ENCODE assay signal across 16 cellular contexts in the genomic region with DNA sequence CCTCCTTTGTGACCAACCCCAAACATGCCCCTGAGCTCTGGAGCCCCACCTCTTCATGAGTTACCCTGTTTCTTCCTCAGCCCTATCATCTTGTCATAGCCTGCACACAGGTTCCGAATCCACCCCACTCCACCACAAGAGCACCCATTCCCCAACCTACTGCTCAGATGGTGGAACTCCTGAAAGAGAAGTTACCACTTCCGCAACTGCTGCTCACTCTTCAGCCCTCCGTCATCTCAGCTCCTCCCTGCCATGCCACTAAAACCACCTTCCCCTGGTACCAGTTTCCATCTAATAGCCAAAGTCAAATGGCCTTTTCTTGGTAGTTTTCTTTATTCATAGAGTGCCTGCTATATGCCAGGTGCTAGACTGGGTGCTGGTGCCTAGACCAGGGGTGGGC. TPM values are rescaled to one million over a fixed set of nuclear protein-coding genes. Genes with fewer than 3 reads are reported as not detected.
DNase-seq lines count a peak whose midpoint lies in the region; ATAC-seq and TF ChIP-seq lines count a peak whose summit lies in the region.
"Had no signal": no experiment of that assay in that cellular context is flagged by ENCODE, and none has a peak within 500 bp of the region (broad histone marks: within the 10 kb centered on the region; RNA-seq: fewer than 3 reads in every experiment).

No MANE protein-coding gene starts in this region.

- H3K4me3 Mint-ChIP-seq in activated naive CD8-positive, alpha-beta T cell = peak overlapping the region; percentile 55
- no peak overlapping the region for H3K4me3 Mint-ChIP-seq in activated naive CD8-positive, alpha-beta T cell treated with anti-CD3 and anti-CD28 coated beads for 36 hours
- H3K4me3 Mint-ChIP-seq in T-helper 1 cell treated with Interleukin-12 subunit alpha and Interleukin-12 subunit beta and Interleukin-4 antibody, amounts not matched to agents 30 μg/mL and 1 μg/mL, for 36 hours = peak overlapping the region; percentile 47
- H3K4me3 Mint-ChIP-seq in stimulated activated effector memory CD8-positive, alpha-beta T cell treated with anti-CD3 and anti-CD28 coated beads, Interleukin-12 subunit alpha, Interleukin-12 subunit beta, amount 100 ng/mL, for 72 hours = peak overlapping the region; percentile 37
- H3K4me3 Mint-ChIP-seq in HFFc6 = no peak overlapping the region

- no peak for TF ChIP-seq CTCF in HFFc6 (IDR thresholded peaks at IDR 0.05)

- peak overlapping the region; percentile 52 for H3K27ac Mint-ChIP-seq in activated naive CD8-positive, alpha-beta T cell
- H3K27ac Mint-ChIP-seq in activated naive CD8-positive, alpha-beta T cell treated with anti-CD3 and anti-CD28 coated beads for 36 hours = no peak overlapping the region
- peak overlapping the region; percentile 80 for H3K27ac Mint-ChIP-seq in T-helper 1 cell treated with Interleukin-12 subunit alpha and Interleukin-12 subunit beta and Interleukin-4 antibody, amounts not matched to agents 30 μg/mL and 1 μg/mL, for 36 hours
- H3K27ac Mint-ChIP-seq in stimulated activated effector memory CD8-positive, alpha-beta T cell treated with anti-CD3 and anti-CD28 coated beads, Interleukin-12 subunit alpha, Interleukin-12 subunit beta, amount 100 ng/mL, for 72 hours = peak overlapping the region; percentile 84
- H3K27ac Mint-ChIP-seq in HFFc6 = no peak overlapping the region

- H3K4me1 Mint-ChIP-seq in activated naive CD8-positive, alpha-beta T cell (ENCODE audit: low read depth) = peaks cover 61% of the 10 kb centered on the region
- H3K4me1 Mint-ChIP-seq in activated naive CD8-positive, alpha-beta T cell treated with anti-CD3 and anti-CD28 coated beads for 36 hours = peaks cover 37% of the 10 kb centered on the region
- peaks cover 41% of the 10 kb centered on the region for H3K4me1 Mint-ChIP-seq in T-helper 1 cell treated with Interleukin-12 subunit alpha and Interleukin-12 subunit beta and Interleukin-4 antibody, amounts not matched to agents 30 μg/mL and 1 μg/mL, for 36 hours (ENCODE audit: low read depth)
- peaks cover 56% of the 10 kb centered on the region for H3K4me1 Mint-ChIP-seq in stimulated activated effector memory CD8-positive, alpha-beta T cell treated with anti-CD3 and anti-CD28 coated beads, Interleukin-12 subunit alpha, Interleukin-12 subunit beta, amount 100 ng/mL, for 72 hours
- peaks cover 22% of the 10 kb centered on the region for H3K4me1 Mint-ChIP-seq in HFFc6 (ENCODE audit: low read depth)

- no peaks in the 10 kb centered on the region for H3K9me3 Mint-ChIP-seq in activated naive CD8-positive, alpha-beta T cell (ENCODE audit: low read depth)
- no peaks in the 10 kb centered on the region for H3K9me3 Mint-ChIP-seq in activated naive CD8-positive, alpha-beta T cell treated with anti-CD3 and anti-CD28 coated beads for 36 hours
- H3K9me3 Mint-ChIP-seq in T-helper 1 cell treated with Interleukin-12 subunit alpha and Interleukin-12 subunit beta and Interleukin-4 antibody, amounts not matched to agents 30 μg/mL and 1 μg/mL, for 36 hours = no peaks in the 10 kb centered on the region
- no peaks in the 10 kb centered on the region for H3K9me3 Mint-ChIP-seq in stimulated activated effector memory CD8-positive, alpha-beta T cell treated with anti-CD3 and anti-CD28 coated beads, Interleukin-12 subunit alpha, Interleukin-12 subunit beta, amount 100 ng/mL, for 72 hours
- H3K9me3 Mint-ChIP-seq in HFFc6 = no peaks in the 10 kb centered on the region

- H3K36me3 Mint-ChIP-seq in activated naive CD8-positive, alpha-beta T cell = peaks cover 16% of the 10 kb centered on the region
- peaks cover 26% of the 10 kb centered on the region for H3K36me3 Mint-ChIP-seq in activated naive CD8-positive, alpha-beta T cell treated with anti-CD3 and anti-CD28 coated beads for 36 hours
- peaks cover 41% of the 10 kb centered on the region for H3K36me3 Mint-ChIP-seq in T-helper 1 cell treated with Interleukin-12 subunit alpha and Interleukin-12 subunit beta and Interleukin-4 antibody, amounts not matched to agents 30 μg/mL and 1 μg/mL, for 36 hours (ENCODE audit: low read depth)
- peaks cover 77% of the 10 kb centered on the region for H3K36me3 Mint-ChIP-seq in stimulated activated effector memory CD8-positive, alpha-beta T cell treated with anti-CD3 and anti-CD28 coated beads, Interleukin-12 subunit alpha, Interleukin-12 subunit beta, amount 100 ng/mL, for 72 hours
- H3K36me3 Mint-ChIP-seq in HFFc6 (ENCODE audit: low read depth) = peaks cover 50% of the 10 kb centered on the region

- no peak for DNase-seq in activated naive CD8-positive, alpha-beta T cell treated with anti-CD3 and anti-CD28 coated beads for 36 hours
- DNase-seq in central memory CD4-positive, alpha-beta T cell = peak; percentile 14
- peak in 1 of 2 donors; percentile 64 for DNase-seq in stimulated activated effector memory CD8-positive, alpha-beta T cell treated with anti-CD3 and anti-CD28 coated beads, Interleukin-12 subunit alpha, Interleukin-12 subunit beta, amount 100 ng/mL, for 72 hours (ENCODE audit: low spot score in 2 of 2)
- DNase-seq in HFFc6 (no peak), ACHN (no peak), putamen (ENCODE audit: low spot score) (no peak)
- DNase-seq: activated CD4-positive, CD25-positive, alpha-beta regulatory T cell; activated effector memory CD4-positive, alpha-beta T cell treated with Interleukin-2 at 50 U/mL for 16 hours; DMS53; mesendoderm; NCI-H187 treated with DMSO at 0.1 percent for 48 hours; NCI-H510A treated with DMSO at 0.1 percent for 48 hours; Peyer's patch; stimulated activated CD4-positive, alpha-beta T cell treated with anti-CD3 and anti-CD28 coated beads, Interleukin-12 subunit alpha, Interleukin-12 subunit beta, amount 100 ng/mL, for 4 hours had no signal

- peak; percentile 55 for ATAC-seq in stimulated activated effector memory CD8-positive, alpha-beta T cell treated with anti-CD3 and anti-CD28 coated beads, Interleukin-12 subunit alpha, Interleukin-12 subunit beta, amount 100 ng/mL, for 72 hours

- no peaks in the 10 kb centered on the region for H3K27me3 Mint-ChIP-seq in activated naive CD8-positive, alpha-beta T cell
- H3K27me3 Mint-ChIP-seq in activated naive CD8-positive, alpha-beta T cell treated with anti-CD3 and anti-CD28 coated beads for 36 hours = no peaks in the 10 kb centered on the region
- no peaks in the 10 kb centered on the region for H3K27me3 Mint-ChIP-seq in T-helper 1 cell treated with Interleukin-12 subunit alpha and Interleukin-12 subunit beta and Interleukin-4 antibody, amounts not matched to agents 30 μg/mL and 1 μg/mL, for 36 hours (ENCODE audit: low read depth)
- H3K27me3 Mint-ChIP-seq in HFFc6 (ENCODE audit: insufficient read depth) = no peaks in the 10 kb centered on the region; the same call in 1 of the 2 replicates

- in situ Hi-C loops in ACHN (cut with HindIII; ENCODE audit: low pct_ligation_motif_present, low pct_unique_long_range_greater_than_20kb, low sequenced_read_pairs) = no loop called here

RNA-seq across cellular contexts. Expression of a gene that starts 3.9 kb away (rescaled TPM):
- total RNA-seq in activated naive CD8-positive, alpha-beta T cell treated with anti-CD3 and anti-CD28 coated beads for 36 hours = 10 to 100 TPM; 12.8 to 13.9 TPM
- 10 to 100 TPM; 20.4 to 26.0 (median 22.7) TPM for total RNA-seq in HFFc6 (2021; fragmentation: NEBNext Ultra II Directional; extraction: Animal tissue kit (Norgen Biotek cat#: 25700))

Comparison
In these comparisons a context has a peak if more than half of its experiments do, and no peak if none do; other contexts are left out.
1. H3K27ac Mint-ChIP-seq: peak in activated naive CD8-positive, alpha-beta T cell (single experiment), T-helper 1 cell treated with Interleukin-12 subunit alpha and Interleukin-12 subunit beta and Interleukin-4 antibody, amounts not matched to agents 30 μg/mL and 1 μg/mL, for 36 hours (single experiment) and stimulated activated effector memory CD8-positive, alpha-beta T cell treated with anti-CD3 and anti-CD28 coated beads, Interleukin-12 subunit alpha, Interleukin-12 subunit beta, amount 100 ng/mL, for 72 hours (single experiment); none in activated naive CD8-positive, alpha-beta T cell treated with anti-CD3 and anti-CD28 coated beads for 36 hours (single experiment) and HFFc6 (single experiment).
2. H3K4me3 Mint-ChIP-seq: peak in activated naive CD8-positive, alpha-beta T cell (single experiment), T-helper 1 cell treated with Interleukin-12 subunit alpha and Interleukin-12 subunit beta and Interleukin-4 antibody, amounts not matched to agents 30 μg/mL and 1 μg/mL, for 36 hours (single experiment) and stimulated activated effector memory CD8-positive, alpha-beta T cell treated with anti-CD3 and anti-CD28 coated beads, Interleukin-12 subunit alpha, Interleukin-12 subunit beta, amount 100 ng/mL, for 72 hours (single experiment); none in activated naive CD8-positive, alpha-beta T cell treated with anti-CD3 and anti-CD28 coated beads for 36 hours (single experiment) and HFFc6 (single experiment).